ENCODE assay signal across 3 cellular contexts in genomic region chr18:78364123-78364522, GRCh38.
"Had no signal": no experiment of that assay in that cellular context is flagged by ENCODE, and none has a peak within 500 bp of the region (broad histone marks: within the 10 kb centered on the region; RNA-seq: fewer than 3 reads in every experiment).

No MANE protein-coding gene starts in this region.

- DNase-seq: IMR-90 had no signal

- H3K27ac ChIP-seq: HL-60 had no signal

- H3K4me3 ChIP-seq: K562 had no signal
